ENCODE assay signal across 8 cellular contexts in genomic region chr9:41654349-41654748, GRCh38.
DNase-seq lines count a peak whose midpoint lies in the region; ATAC-seq and TF ChIP-seq lines count a peak whose summit lies in the region.
"Not testable (repeated sequence)": the region's sequence is repeated elsewhere in the genome, so short reads cannot be mapped to it uniquely, and the experiment has no call there.

No MANE protein-coding gene starts in this region.

- TF ChIP-seq CTCF in epithelial cell of proximal tubule (conservative IDR thresholded peaks at IDR 0.05; ENCODE audit: low read depth, low read length); mucosa of descending colon (IDR thresholded peaks at IDR 0.05); ovary (IDR thresholded peaks at IDR 0.05): not testable (repeated sequence)

- H3K4me2 ChIP-seq in Karpas-422 (ENCODE audit: low read depth, low read length, poor library complexity, severe bottlenecking): not testable (repeated sequence)

- not testable (repeated sequence) for H3K9ac ChIP-seq in Karpas-422 (ENCODE audit: low read length)

- not testable (repeated sequence) for H3K4me1 Mint-ChIP-seq in activated T-helper 17 cell treated with anti-CD3 and anti-CD28 coated beads, Interleukin-2, amount 50 U/mL, for 72 hours; stimulated activated memory B cell treated with anti-CD40 and anti-IgM and Interleukin-4, amounts not matched to agents 10 μg/mL and 1 μg/mL and 100 μg/mL, for 72 hours

- not testable (repeated sequence) for H3K36me3 Mint-ChIP-seq in activated T-helper 17 cell treated with anti-CD3 and anti-CD28 coated beads, Interleukin-2, amount 50 U/mL, for 72 hours (ENCODE audit: low read depth); stimulated activated memory B cell treated with anti-CD40 and anti-IgM and Interleukin-4, amounts not matched to agents 10 μg/mL and 1 μg/mL and 100 μg/mL, for 72 hours

- not testable (repeated sequence) for H3K79me2 ChIP-seq in Karpas-422 (ENCODE audit: low read length)

- peak overlapping the region; percentile 60 for H3K4me3 Mint-ChIP-seq in activated T-helper 17 cell treated with anti-CD3 and anti-CD28 coated beads, Interleukin-2, amount 50 U/mL, for 72 hours
- H3K4me3 Mint-ChIP-seq in stimulated activated memory B cell treated with anti-CD40 and anti-IgM and Interleukin-4, amounts not matched to agents 10 μg/mL and 1 μg/mL and 100 μg/mL, for 72 hours: peak overlapping the region; percentile 30

- not testable (repeated sequence) for H3K27ac ChIP-seq in Karpas-422 (ENCODE audit: low read length)
- H3K27ac ChIP-seq in ovary: peak overlapping the region in 1 of 2 donors; percentile 79

- H4K20me1 ChIP-seq in Karpas-422 (ENCODE audit: insufficient read depth, low read depth, low read length): not testable (repeated sequence)

- not testable (repeated sequence) for H3K9me3 Mint-ChIP-seq in activated T-helper 17 cell treated with anti-CD3 and anti-CD28 coated beads, Interleukin-2, amount 50 U/mL, for 72 hours; stimulated activated memory B cell treated with anti-CD40 and anti-IgM and Interleukin-4, amounts not matched to agents 10 μg/mL and 1 μg/mL and 100 μg/mL, for 72 hours

- ATAC-seq in activated T-helper 17 cell treated with anti-CD3 and anti-CD28 coated beads, Interleukin-2, amount 50 U/mL, for 72 hours (replicated peaks); mucosa of descending colon; stimulated activated memory B cell treated with anti-CD40 and anti-IgM and Interleukin-4, amounts not matched to agents 10 μg/mL and 1 μg/mL and 100 μg/mL, for 72 hours: not testable (repeated sequence)

- not testable (repeated sequence) for H3K9me3 ChIP-seq in Karpas-422 (ENCODE audit: low read length); mucosa of descending colon; ovary

- intact Hi-C loops in mucosa of descending colon (cut with DNase I, micrococcal nuclease); ovary (cut with DNase I): not testable (repeated sequence)

- H3K4me1 ChIP-seq in Karpas-422 (ENCODE audit: low read length); mucosa of descending colon (ENCODE audit: low read depth); ovary (ENCODE audit: insufficient read depth): not testable (repeated sequence)

- not testable (repeated sequence) for H3K9me2 ChIP-seq in Karpas-422 (replicated peaks; ENCODE audit: insufficient read depth, low read length)

- H3K36me3 ChIP-seq in Karpas-422 (ENCODE audit: insufficient read depth, low read length); mucosa of descending colon (ENCODE audit: low read depth); ovary: not testable (repeated sequence)

- H3K4me3 ChIP-seq in Karpas-422 (ENCODE audit: low read length); mucosa of descending colon; ovary: not testable (repeated sequence)
- peak overlapping the region; percentile 38 for H3K4me3 ChIP-seq in epithelial cell of proximal tubule (ENCODE audit: low read depth, low read length)

- H3K27me3 Mint-ChIP-seq in activated T-helper 17 cell treated with anti-CD3 and anti-CD28 coated beads, Interleukin-2, amount 50 U/mL, for 72 hours: peaks cover 17% of the 10 kb centered on the region
- H3K27me3 Mint-ChIP-seq in stimulated activated memory B cell treated with anti-CD40 and anti-IgM and Interleukin-4, amounts not matched to agents 10 μg/mL and 1 μg/mL and 100 μg/mL, for 72 hours: not testable (repeated sequence)

- TF ChIP-seq EP300 in ovary (IDR thresholded peaks at IDR 0.05): not testable (repeated sequence)

- not testable (repeated sequence) for H3K27me3 ChIP-seq in Karpas-422 (ENCODE audit: low read length); ovary

- WGBS in ovary, 3 donors: 19 to 44% (median 27%) methylated on average over 16 of the region's 16 CpGs

- DNase-seq in CD1c-positive myeloid dendritic cell (ENCODE audit: extremely low spot score) (peak; percentile 8), Karpas-422 (peak; percentile 16), iris pigment epithelial cell (ENCODE audit: low read depth) (peak; percentile 8), mucosa of descending colon (peak in 2 of 3 donors; percentile 37 to 46), ovary (peak in 3 of 5 donors; percentile 45 to 54 (median 54))
- DNase-seq in epithelial cell of proximal tubule (ENCODE audit: low read depth): not testable (repeated sequence)

- H2AFZ ChIP-seq in Karpas-422 (ENCODE audit: low read length): not testable (repeated sequence)

- not testable (repeated sequence) for TF ChIP-seq POLR2A in ovary (IDR thresholded peaks at IDR 0.05)

- H3K27ac Mint-ChIP-seq in activated T-helper 17 cell treated with anti-CD3 and anti-CD28 coated beads, Interleukin-2, amount 50 U/mL, for 72 hours: peak overlapping the region; percentile 35
- not testable (repeated sequence) for H3K27ac Mint-ChIP-seq in stimulated activated memory B cell treated with anti-CD40 and anti-IgM and Interleukin-4, amounts not matched to agents 10 μg/mL and 1 μg/mL and 100 μg/mL, for 72 hours
